In genomic region chr2:46380038-46380940, GRCh38 we compare ENCODE assay signal across 13 cellular contexts.
"Had no signal": no experiment of that assay in that cellular context is flagged by ENCODE, and none has a peak within 500 bp of the region (broad histone marks: within the 10 kb centered on the region; RNA-seq: fewer than 3 reads in every experiment).

No MANE protein-coding gene starts in this region.

- H3K4me3 Mint-ChIP-seq: activated CD4-positive, alpha-beta T cell treated with anti-CD3 and anti-CD28 coated beads, Interleukin-2, amount 10 ng/mL, durations not matched to agents 7 days and 5 days; activated naive CD8-positive, alpha-beta T cell treated with anti-CD3 and anti-CD28 coated beads, Interleukin-2, amount 50 U/mL, for 24 hours; naive thymus-derived CD8-positive, alpha-beta T cell had no signal

- H3K27ac ChIP-seq: cardiac muscle cell, epithelial cell of prostate had no signal

- H3K4me1 Mint-ChIP-seq: activated CD4-positive, alpha-beta T cell treated with anti-CD3 and anti-CD28 coated beads, Interleukin-2, amount 10 ng/mL, durations not matched to agents 7 days and 5 days; activated naive CD8-positive, alpha-beta T cell treated with anti-CD3 and anti-CD28 coated beads, Interleukin-2, amount 50 U/mL, for 24 hours; naive thymus-derived CD8-positive, alpha-beta T cell had no signal

- H3K9me3 ChIP-seq: mucosa of descending colon had no signal

- H3K36me3 Mint-ChIP-seq: naive thymus-derived CD8-positive, alpha-beta T cell had no signal

- H3K27ac Mint-ChIP-seq: activated CD4-positive, alpha-beta T cell treated with anti-CD3 and anti-CD28 coated beads, Interleukin-2, amount 10 ng/mL, durations not matched to agents 7 days and 5 days; activated naive CD8-positive, alpha-beta T cell treated with anti-CD3 and anti-CD28 coated beads, Interleukin-2, amount 50 U/mL, for 24 hours; progenitor cell of endocrine pancreas had no signal

- H3K4me3 ChIP-seq: cardiac muscle cell, coronary artery, mucosa of descending colon had no signal

- H3K9me3 Mint-ChIP-seq: activated CD4-positive, alpha-beta T cell treated with anti-CD3 and anti-CD28 coated beads, Interleukin-2, amount 10 ng/mL, durations not matched to agents 7 days and 5 days; activated naive CD8-positive, alpha-beta T cell treated with anti-CD3 and anti-CD28 coated beads, Interleukin-2, amount 50 U/mL, for 24 hours; naive thymus-derived CD8-positive, alpha-beta T cell had no signal

- H3K36me3 ChIP-seq: cardiac muscle cell had no signal

- H3K27me3 Mint-ChIP-seq: activated CD4-positive, alpha-beta T cell treated with anti-CD3 and anti-CD28 coated beads, Interleukin-2, amount 10 ng/mL, durations not matched to agents 7 days and 5 days; activated naive CD8-positive, alpha-beta T cell treated with anti-CD3 and anti-CD28 coated beads, Interleukin-2, amount 50 U/mL, for 24 hours; naive thymus-derived CD8-positive, alpha-beta T cell had no signal

- DNase-seq: activated CD4-positive, alpha-beta T cell treated with anti-CD3 and anti-CD28 coated beads, Interleukin-2, amount 10 ng/mL, durations not matched to agents 7 days and 5 days; activated CD4-positive, CD25-positive, alpha-beta regulatory T cell; activated naive CD8-positive, alpha-beta T cell treated with anti-CD3 and anti-CD28 coated beads, Interleukin-2, amount 50 U/mL, for 24 hours; effector CD8-positive, alpha-beta T cell; hippocampal formation; mucosa of descending colon; naive thymus-derived CD8-positive, alpha-beta T cell; stimulated activated naive CD4-positive, alpha-beta T cell treated with Interleukin-2 at 50 U/mL for 16 hours; T-helper 2 cell had no signal

- ATAC-seq: naive thymus-derived CD8-positive, alpha-beta T cell had no signal
